ENCODE assay signal across 8 cellular contexts in genomic region chr5:62460578-62460983, GRCh38. TPM values are rescaled to one million over a fixed set of nuclear protein-coding genes. Genes with fewer than 3 reads are reported as not detected.
A peak's percentile ranks its signal among the peaks of the same experiment; 100 is the strongest.
DNase-seq lines count a peak whose midpoint lies in the region; ATAC-seq and TF ChIP-seq lines count a peak whose summit lies in the region.

No MANE protein-coding gene starts in this region.

- peak; percentile 53 for ATAC-seq in stimulated activated naive CD8-positive, alpha-beta T cell treated with anti-CD3 and anti-CD28 coated beads, Interleukin-15, amount 100 ng/mL, for 72 hours
- ATAC-seq in stimulated activated naive CD8-positive, alpha-beta T cell treated with anti-CD3 and anti-CD28 coated beads, Interleukin-15, Interleukin-2, amounts not matched to agents 100 U/mL and 50 U/mL, for 24 hours: no peak
- no peak for ATAC-seq in gastroesophageal sphincter

- in situ Hi-C loops in GM23248 (cut with MboI): no loop called here

- no peak overlapping the region for H3K4me3 ChIP-seq in GM23248
- H3K4me3 ChIP-seq in gastroesophageal sphincter: no peak overlapping the region
- H3K4me3 ChIP-seq in retinal pigment epithelial cell (ENCODE audit: low read length): no peak overlapping the region

- H3K27me3 ChIP-seq in GM23248 (replicated peaks; ENCODE audit: insufficient read depth) (no peaks in the 10 kb centered on the region), gastroesophageal sphincter (no peaks in the 10 kb centered on the region)

- no peak overlapping the region for H3K27ac ChIP-seq in GM23248
- no peak overlapping the region for H3K27ac ChIP-seq in gastroesophageal sphincter

- no peak overlapping the region for H3K27ac Mint-ChIP-seq in stimulated activated naive CD8-positive, alpha-beta T cell treated with anti-CD3 and anti-CD28 coated beads, Interleukin-15, amount 100 ng/mL, for 72 hours

- H3K4me1 ChIP-seq in GM23248 (ENCODE audit: insufficient read depth): peaks cover 9% of the 10 kb centered on the region; the same call in 1 of the 2 replicates
- peaks cover 0 to 1% (median 0%) of the 10 kb centered on the region in 3 donors for H3K4me1 ChIP-seq in gastroesophageal sphincter

- peaks cover 17% of the 10 kb centered on the region; the same call in 1 of the 2 replicates for H3K79me2 ChIP-seq in GM23248 (ENCODE audit: insufficient read depth)

- H3K4me2 ChIP-seq in GM23248 (ENCODE audit: unreplicated experiment): no peak overlapping the region

- peak; percentile 71 for TF ChIP-seq RAD21 in Ishikawa (IDR thresholded peaks at IDR 0.05; ENCODE audit: low read depth)

- H3F3A ChIP-seq in GM23248 (ENCODE audit: insufficient read depth): peaks cover 3% of the 10 kb centered on the region; the same call in 1 of the 2 replicates

- TF ChIP-seq EP300 in Ishikawa (IDR thresholded peaks at IDR 0.05; ENCODE audit: borderline replicate concordance) (no peak), gastroesophageal sphincter (IDR thresholded peaks at IDR 0.05) (no peak)

- no peaks in the 10 kb centered on the region for H4K20me1 ChIP-seq in GM23248 (ENCODE audit: insufficient read depth)

- H3K36me3 ChIP-seq in GM23248 (ENCODE audit: low read depth): no peaks in the 10 kb centered on the region
- H3K36me3 ChIP-seq in gastroesophageal sphincter: peaks cover 0 to 13% of the 10 kb centered on the region in 2 donors

- H3K27me3 Mint-ChIP-seq in stimulated activated naive CD8-positive, alpha-beta T cell treated with anti-CD3 and anti-CD28 coated beads, Interleukin-15, amount 100 ng/mL, for 72 hours: no peaks in the 10 kb centered on the region

- H2AFZ ChIP-seq in GM23248: no peak overlapping the region

- H3K9ac ChIP-seq in GM23248: no peak overlapping the region

- peak; percentile 27 to 63 (median 48) for TF ChIP-seq CTCF in gastroesophageal sphincter (IDR thresholded peaks at IDR 0.05)
- peak; percentile 83 for TF ChIP-seq CTCF in retinal pigment epithelial cell (conservative IDR thresholded peaks at IDR 0.05; ENCODE audit: low read depth, low read length)

- H3K4me3 Mint-ChIP-seq in stimulated activated naive CD8-positive, alpha-beta T cell treated with anti-CD3 and anti-CD28 coated beads, Interleukin-15, amount 100 ng/mL, for 72 hours: no peak overlapping the region

- no peaks in the 10 kb centered on the region for H3K9me2 ChIP-seq in GM23248 (ENCODE audit: insufficient read depth)

- H3K4me1 Mint-ChIP-seq in stimulated activated naive CD8-positive, alpha-beta T cell treated with anti-CD3 and anti-CD28 coated beads, Interleukin-15, amount 100 ng/mL, for 72 hours: no peaks in the 10 kb centered on the region

- TF ChIP-seq POLR2A in gastroesophageal sphincter (IDR thresholded peaks at IDR 0.05): no peak

- DNase-seq in stimulated activated naive CD8-positive, alpha-beta T cell treated with anti-CD3 and anti-CD28 coated beads, Interleukin-15, amount 100 ng/mL, for 72 hours: no peak
- no peak for DNase-seq in stimulated activated naive CD8-positive, alpha-beta T cell treated with anti-CD3 and anti-CD28 coated beads, Interleukin-15, Interleukin-2, amounts not matched to agents 100 U/mL and 50 U/mL, for 24 hours
- DNase-seq in GM23248: peak; percentile 74
- peak; percentile 39 for DNase-seq in SW480 (ENCODE audit: low spot score)
- DNase-seq in retinal pigment epithelial cell (ENCODE audit: low read depth): no peak
- DNase-seq in activated T-cell treated with anti-CD3 and anti-CD28 coated beads, Interleukin-2, amount 50 U/mL, for 48 hours: no peak

- H3K9me3 ChIP-seq in GM23248 (ENCODE audit: low read depth): no peaks in the 10 kb centered on the region
- H3K9me3 ChIP-seq in gastroesophageal sphincter: no peaks in the 10 kb centered on the region

- no peaks in the 10 kb centered on the region for H3K9me3 Mint-ChIP-seq in stimulated activated naive CD8-positive, alpha-beta T cell treated with anti-CD3 and anti-CD28 coated beads, Interleukin-15, amount 100 ng/mL, for 72 hours

TF ChIP-seq in Ishikawa, 13 proteins besides CTCF, POLR2A, EP300 and RAD21:
- TF ChIP-seq EGR1 (IDR thresholded peaks at IDR 0.05): no peak
- TF ChIP-seq USF1 (IDR thresholded peaks at IDR 0.05): no peak
- TF ChIP-seq CEBPB (IDR thresholded peaks at IDR 0.05): no peak
- TF ChIP-seq NFIC (IDR thresholded peaks at IDR 0.05): no peak
- TF ChIP-seq CREB1 (IDR thresholded peaks at IDR 0.05; ENCODE audit: low read depth): no peak
- no peak for TF ChIP-seq TCF12 (IDR thresholded peaks at IDR 0.05; ENCODE audit: low read depth)
- TF ChIP-seq FOXM1 (IDR thresholded peaks at IDR 0.05; ENCODE audit: borderline replicate concordance, low read depth): no peak
- no peak for TF ChIP-seq TEAD4 (IDR thresholded peaks at IDR 0.05)
- no peak for TF ChIP-seq TAF1 (IDR thresholded peaks at IDR 0.05; ENCODE audit: low read depth)
- no peak for TF ChIP-seq ZBTB7A (IDR thresholded peaks at IDR 0.05; ENCODE audit: low read depth)
- TF ChIP-seq REST (IDR thresholded peaks at IDR 0.05; ENCODE audit: low read depth): no peak
- TF ChIP-seq MAX (IDR thresholded peaks at IDR 0.05): no peak
- TF ChIP-seq YY1 (IDR thresholded peaks at IDR 0.05; ENCODE audit: low read depth): no peak

RNA-seq across cellular contexts. Expression of gene IPO11, which starts 48.0 kb away (rescaled TPM):
- total RNA-seq in GM23248 (2014; rRNA removed; shearing (Covaris generic)): 19.5 and 26.5 TPM in 2 replicates
- 19.9 and 20.3 TPM in 2 replicates for polyA plus RNA-seq in GM23248 (2016; fragmentation: Nextera tagmentation; extraction: Ambion mirVana)
- total RNA-seq in gastroesophageal sphincter: 10 to 100 TPM; 15.8 to 25.1 (median 17.2) TPM

RNA-seq across cellular contexts. Expression of gene DIMT1, which starts 56.9 kb away (rescaled TPM):
- total RNA-seq in GM23248 (2014; rRNA removed; shearing (Covaris generic)): 41.7 and 70.8 TPM in 2 replicates
- polyA plus RNA-seq in GM23248 (2016; fragmentation: Nextera tagmentation; extraction: Ambion mirVana): 65.0 and 69.4 TPM in 2 replicates
- 10 to 100 TPM; 21.9 to 39.6 (median 27.5) TPM for total RNA-seq in gastroesophageal sphincter

Comparison
In these comparisons a context has a peak if more than half of its experiments do, and no peak if none do; other contexts are left out.
1. DNase-seq: peak in GM23248 (single experiment) and SW480 (single experiment); none in stimulated activated naive CD8-positive, alpha-beta T cell treated with anti-CD3 and anti-CD28 coated beads, Interleukin-15, amount 100 ng/mL, for 72 hours (0 of 2), stimulated activated naive CD8-positive, alpha-beta T cell treated with anti-CD3 and anti-CD28 coated beads, Interleukin-15, Interleukin-2, amounts not matched to agents 100 U/mL and 50 U/mL, for 24 hours (single experiment), retinal pigment epithelial cell (single experiment) and activated T-cell treated with anti-CD3 and anti-CD28 coated beads, Interleukin-2, amount 50 U/mL, for 48 hours (0 of 2).